ENCODE assay signal across 2 cellular contexts in the genomic region with DNA sequence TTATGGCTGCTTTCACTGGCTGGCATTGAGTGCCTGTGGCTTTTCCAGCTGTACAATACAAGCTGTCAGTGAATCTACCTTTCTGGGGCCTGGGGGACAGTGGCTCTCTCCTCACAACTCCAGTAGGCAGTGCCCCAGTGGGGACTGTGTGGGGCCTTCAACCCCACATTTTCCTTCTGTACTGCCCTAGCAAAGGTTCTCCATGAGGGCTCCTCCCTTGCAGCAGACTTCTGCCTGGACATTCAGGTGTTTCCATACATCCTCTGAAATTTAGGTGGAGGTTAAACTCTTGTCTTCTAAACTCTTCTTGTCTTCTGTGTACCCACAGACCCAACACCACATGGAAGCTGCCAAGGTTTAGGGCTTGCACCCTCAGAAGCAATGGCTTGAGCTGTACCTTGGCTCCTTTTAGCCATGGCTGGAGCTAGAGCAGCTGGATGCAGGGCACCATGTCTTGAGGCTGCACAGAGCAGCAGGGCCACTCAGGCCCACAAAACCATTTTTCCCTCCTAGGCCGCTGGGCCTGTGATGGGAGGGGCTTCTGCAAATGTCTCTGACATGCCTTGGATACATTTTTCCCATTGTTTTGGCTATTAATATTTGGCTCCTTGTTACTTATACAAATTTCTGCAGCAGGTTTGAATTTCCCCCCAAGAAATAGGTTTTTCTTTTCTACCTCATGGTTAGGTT.
TF ChIP-seq lines count a peak whose summit lies in the region.

No MANE protein-coding gene starts in this region.

TF ChIP-seq in HEK293, 187 proteins besides CTCF, POLR2A, EP300 and RAD21:
- TF ChIP-seq ZNF174 (tag by site-specific recombination; IDR thresholded peaks at IDR 0.05), result no peak
- TF ChIP-seq ZNF610 (tag by site-specific recombination; IDR thresholded peaks at IDR 0.05; ENCODE audit: borderline replicate concordance), result no peak
- TF ChIP-seq ZNF654 (tag by site-specific recombination; IDR thresholded peaks at IDR 0.05; ENCODE audit: low read depth), result no peak
- peak; percentile 93 for TF ChIP-seq SETDB1 (IDR thresholded peaks at IDR 0.05; ENCODE audit: insufficient read length, low read length)
- peak; percentile 40; the same call in 1 of the 2 replicates for TF ChIP-seq ZNF280D (tag by site-specific recombination; IDR thresholded peaks at IDR 0.05)
- no peak for TF ChIP-seq ZBTB1 (tag by site-specific recombination; IDR thresholded peaks at IDR 0.05)
- peak; percentile 95 for TF ChIP-seq ZNF585B (tag by site-specific recombination; IDR thresholded peaks at IDR 0.05)
- TF ChIP-seq ZNF510 (tag by site-specific recombination; IDR thresholded peaks at IDR 0.05; ENCODE audit: insufficient replicate concordance), result peak; percentile 18
- peak; percentile 78; the same call in 1 of the 2 replicates for TF ChIP-seq ZNF626 (tag by site-specific recombination; IDR thresholded peaks at IDR 0.05)
- TF ChIP-seq ZNF529 (tag by site-specific recombination; IDR thresholded peaks at IDR 0.05; ENCODE audit: insufficient replicate concordance), result peak; percentile 25
- TF ChIP-seq ZBTB26 (tag by site-specific recombination; optimal IDR thresholded peaks at IDR 0.05), result no peak

TF ChIP-seq in GM12878, 131 proteins besides CTCF, POLR2A, EP300 and RAD21:
- TF ChIP-seq NR2F1 (conservative IDR thresholded peaks at IDR 0.05) (no peak), CBX5 (IDR thresholded peaks at IDR 0.05; ENCODE audit: low read depth) (peak; percentile 97)
